Comparison of ENCODE assay signal across 9 cellular contexts in the genomic region with DNA sequence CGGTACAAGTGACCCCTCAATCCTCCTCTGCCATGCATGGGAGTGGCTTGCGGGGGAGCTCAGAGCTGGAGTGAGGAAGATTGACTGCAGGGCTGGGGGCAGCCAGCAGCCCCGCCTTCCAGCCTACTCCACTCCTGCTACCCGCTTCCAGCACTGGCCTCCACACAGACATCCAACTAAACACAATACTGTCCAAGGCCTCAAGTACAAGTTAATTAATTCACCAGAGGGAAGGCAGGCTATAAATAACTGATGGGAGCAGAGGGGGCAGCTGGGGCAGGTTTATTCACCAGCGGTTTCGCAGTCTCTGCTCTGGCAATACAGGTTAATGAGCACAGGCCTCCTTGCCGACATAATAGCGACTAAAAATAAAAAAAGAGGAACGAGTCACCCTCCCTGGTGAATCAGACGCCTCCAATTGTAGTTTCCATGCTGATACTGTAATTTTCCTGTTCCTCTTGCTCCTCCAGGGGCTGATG.
DNase-seq lines count a peak whose midpoint lies in the region; ATAC-seq and TF ChIP-seq lines count a peak whose summit lies in the region.
"Had no signal": no experiment of that assay in that cellular context is flagged by ENCODE, and none has a peak within 500 bp of the region (broad histone marks: within the 10 kb centered on the region; RNA-seq: fewer than 3 reads in every experiment).

No MANE protein-coding gene starts in this region.

- peak overlapping the region; percentile 58 for H3K9ac ChIP-seq in OCI-LY3 (ENCODE audit: low read length)
- H3K9ac ChIP-seq in PC-3 (ENCODE audit: low read length), result no peak overlapping the region

- ATAC-seq in PC-3 (no peak), HG02610 (IDR thresholded peaks at IDR 0.05; ENCODE audit: unreplicated experiment) (no peak)

- H3K9me2 ChIP-seq in PC-3 (replicated peaks; ENCODE audit: low read length), result no peaks in the 10 kb centered on the region

- H4K20me1 ChIP-seq in OCI-LY3 (ENCODE audit: insufficient read depth, low read length), result no peaks in the 10 kb centered on the region
- no peaks in the 10 kb centered on the region for H4K20me1 ChIP-seq in PC-3 (ENCODE audit: low read length)

- H3F3A ChIP-seq in PC-3 (ENCODE audit: low read length, unreplicated experiment), result no peaks in the 10 kb centered on the region

- no peaks in the 10 kb centered on the region for H3K9me3 ChIP-seq in OCI-LY3 (ENCODE audit: insufficient read depth, low read length)
- no peaks in the 10 kb centered on the region for H3K9me3 ChIP-seq in cardiac muscle cell (ENCODE audit: low read depth)
- no peaks in the 10 kb centered on the region for H3K9me3 ChIP-seq in thymus (ENCODE audit: control insufficient read depth)
- no peaks in the 10 kb centered on the region for H3K9me3 ChIP-seq in PC-3 (ENCODE audit: low read length)

- no peak for TF ChIP-seq CTCF in OCI-LY3 (IDR thresholded peaks at IDR 0.05; ENCODE audit: low read depth, low read length)
- TF ChIP-seq CTCF in cardiac muscle cell (IDR thresholded peaks at IDR 0.05; ENCODE audit: low read depth, low read length), result no peak
- TF ChIP-seq CTCF in PC-3 (conservative IDR thresholded peaks at IDR 0.05; ENCODE audit: low read depth, low read length), result no peak

- peak overlapping the region; percentile 43; the same call in 1 of the 2 replicates for H3K4me3 ChIP-seq in OCI-LY3 (ENCODE audit: low read length)
- no peak overlapping the region for H3K4me3 ChIP-seq in cardiac muscle cell
- no peak overlapping the region for H3K4me3 ChIP-seq in thymus (ENCODE audit: low read length)
- H3K4me3 ChIP-seq in PC-3 (ENCODE audit: low read length), result no peak overlapping the region

- POLR2A ChIA-PET in PC-3 (lab: Charles Lee; ENCODE audit: unreplicated experiment), result no interaction called here

- H2AFZ ChIP-seq in OCI-LY3 (ENCODE audit: low read depth, low read length), result no peak overlapping the region
- no peak overlapping the region for H2AFZ ChIP-seq in PC-3 (ENCODE audit: low read length)

- BruUV-seq in PC-3 (replicated peaks; lab: Mats Ljungman, UMichigan), result no TSS peak

- H3K79me2 ChIP-seq in OCI-LY3 (ENCODE audit: low read length) (0 out of 2 replicates have a peak, but pooled peaks cover 3% of the 10 kb centered on the region), PC-3 (ENCODE audit: low read length) (no peaks in the 10 kb centered on the region)

- intact Hi-C loops in PC-3 (cut with micrococcal nuclease), result no loop called here

- no peaks in the 10 kb centered on the region for H3K36me3 ChIP-seq in OCI-LY3 (replicated peaks; ENCODE audit: low read depth, low read length)
- H3K36me3 ChIP-seq in cardiac muscle cell, result no peaks in the 10 kb centered on the region
- no peaks in the 10 kb centered on the region for H3K36me3 ChIP-seq in thymus (ENCODE audit: control insufficient read depth, insufficient read depth)
- H3K36me3 ChIP-seq in PC-3 (ENCODE audit: low read depth, low read length), result no peaks in the 10 kb centered on the region

- H3K27ac ChIP-seq in OCI-LY3 (ENCODE audit: low read length), result peak overlapping the region; percentile 72
- H3K27ac ChIP-seq in cardiac muscle cell, result no peak overlapping the region
- peak overlapping the region; percentile 25 for H3K27ac ChIP-seq in thymus (ENCODE audit: low read depth)
- no peak overlapping the region for H3K27ac ChIP-seq in PC-3 (ENCODE audit: low read length)
- H3K27ac ChIP-seq: 22Rv1 had no signal

- 55% methylated on average over 10 of the region's 10 CpGs for WGBS in thymus

- peak; percentile 69 for DNase-seq in NCI-H2107 treated with DMSO at 0.1 percent for 48 hours (lab: John Stamatoyannopoulos, UW; ENCODE audit: unreplicated experiment)
- DNase-seq in NCI-H2107 (lab: John Stamatoyannopoulos, UW), result no peak
- DNase-seq in cardiac muscle cell (ENCODE audit: low read depth in 1 of 2, low spot score in 1 of 2), result peak; percentile 18 to 60
- no peak for DNase-seq in cortex of kidney (lab: John Stamatoyannopoulos, UW)
- no peak for DNase-seq in PC-3

- no peaks in the 10 kb centered on the region for H3K27me3 ChIP-seq in OCI-LY3 (ENCODE audit: low read depth, low read length)
- peaks cover 31% of the 10 kb centered on the region for H3K27me3 ChIP-seq in cardiac muscle cell
- H3K27me3 ChIP-seq in thymus (ENCODE audit: control insufficient read depth, insufficient read depth), result no peaks in the 10 kb centered on the region
- H3K27me3 ChIP-seq in PC-3 (ENCODE audit: low read length), result no peaks in the 10 kb centered on the region

- H3K4me1 ChIP-seq in OCI-LY3 (ENCODE audit: low read length) (peaks cover 99% of the 10 kb centered on the region), cardiac muscle cell (ENCODE audit: low read depth) (peaks cover 11% of the 10 kb centered on the region), thymus (ENCODE audit: control insufficient read depth, insufficient read depth, low read length) (peaks cover 36% of the 10 kb centered on the region), PC-3 (ENCODE audit: insufficient read depth, low read length) (peaks cover 17% of the 10 kb centered on the region)

- CTCF ChIA-PET in PC-3 (lab: Charles Lee), result interaction anchor here (0.6 kb wide), 1 partner anchor 870 kb away, joined by 4 read pairs; no protein-coding TSS in a partner anchor

- H3K4me2 ChIP-seq in OCI-LY3 (ENCODE audit: low read length), result peak overlapping the region; percentile 77
- H3K4me2 ChIP-seq in PC-3 (ENCODE audit: low read length), result no peak overlapping the region

Comparison
In these comparisons a context has a peak if more than half of its experiments do, and no peak if none do; other contexts are left out.
1. DNase-seq: peak in NCI-H2107 treated with DMSO at 0.1 percent for 48 hours (single experiment) and cardiac muscle cell (2 of 2); none in NCI-H2107 (single experiment), cortex of kidney (single experiment) and PC-3 (single experiment).
2. H3K27ac ChIP-seq: peak in OCI-LY3 (single experiment) and thymus (single experiment); none in cardiac muscle cell (single experiment) and PC-3 (single experiment).